27 cellular contexts compared by ENCODE assay signal in genomic region chr11:68978931-68979591, GRCh38. TPM values are rescaled to one million over a fixed set of nuclear protein-coding genes. Genes with fewer than 3 reads are reported as not detected.
DNase-seq lines count a peak whose midpoint lies in the region; ATAC-seq lines count a peak whose summit lies in the region.
"Had no signal": no experiment of that assay in that cellular context is flagged by ENCODE, and none has a peak within 500 bp of the region (broad histone marks: within the 10 kb centered on the region; RNA-seq: fewer than 3 reads in every experiment).

No MANE protein-coding gene starts in this region.

- H3K9me3 ChIP-seq in right cardiac atrium (ENCODE audit: control insufficient read depth, low read length): no peaks in the 10 kb centered on the region
- no peaks in the 10 kb centered on the region for H3K9me3 ChIP-seq in neuronal stem cell (replicated peaks in 1 of 2; ENCODE audit: control insufficient read depth in 2 of 2, insufficient read depth in 1 of 2, low read depth in 1 of 2, low read length in 2 of 2)
- H3K9me3 ChIP-seq: esophagus muscularis mucosa had no signal

- no peak overlapping the region for H3K4me3 Mint-ChIP-seq in stimulated activated naive B cell treated with anti-CD40 and anti-IgM and Interleukin-4, amounts not matched to agents 10 μg/mL and 1 μg/mL and 100 μg/mL, for 72 hours
- H3K4me3 Mint-ChIP-seq: activated T-cell treated with anti-CD3 and anti-CD28 coated beads, Interleukin-2, amount 50 U/mL, for 24 hours; CD4-positive, alpha-beta memory T cell had no signal

- no peak overlapping the region for H4K5ac ChIP-seq in mesendoderm (ENCODE audit: low read length)

- H3K4me3 ChIP-seq in right cardiac atrium (ENCODE audit: low read length): no peak overlapping the region
- H3K4me3 ChIP-seq in neuronal stem cell (ENCODE audit: low read length in 2 of 2): no peak overlapping the region
- no peak overlapping the region for H3K4me3 ChIP-seq in mesendoderm (ENCODE audit: low read length)
- H3K4me3 ChIP-seq: esophagus muscularis mucosa, GM12878, left lung had no signal

- H2AK5ac ChIP-seq in neuronal stem cell (ENCODE audit: low read depth, low read length): peak overlapping the region; percentile 51
- no peak overlapping the region for H2AK5ac ChIP-seq in mesendoderm (ENCODE audit: low read length)

- WGBS in right cardiac atrium: 51% methylated on average over 15 of the region's 15 CpGs
- no CpG with 5 or more reads among the region's 15 CpGs for WGBS in neuronal stem cell (ENCODE audit: extremely low coverage in 2 of 2, insufficient read length in 2 of 2, insufficient replicate concordance in 1 of 2), 2 donors
- WGBS in mesendoderm (ENCODE audit: extremely low coverage, insufficient coverage, low lambda C conversion rate): no CpG with 5 or more reads among the region's 15 CpGs

- H3K27me3 ChIP-seq in right cardiac atrium (ENCODE audit: control insufficient read depth, insufficient read depth) (no peaks in the 10 kb centered on the region), neuronal stem cell (ENCODE audit: control insufficient read depth in 3 of 3, insufficient read depth in 3 of 3, low read depth in 1 of 3, low read length in 3 of 3) (peaks cover 0 to 22% (median 0%) of the 10 kb centered on the region in 3 experiments), mesendoderm (ENCODE audit: insufficient read depth, low read length, poor library complexity) (no peaks in the 10 kb centered on the region)
- H3K27me3 ChIP-seq: esophagus muscularis mucosa had no signal

- no peak overlapping the region for H2BK15ac ChIP-seq in neuronal stem cell (ENCODE audit: low read length)
- H2BK15ac ChIP-seq in mesendoderm (replicated peaks; ENCODE audit: low read depth): no peak overlapping the region

- intact Hi-C loops in cardiac septum (cut with DNase I): no loop called here
- intact Hi-C loops in right cardiac atrium (cut with DNase I): no loop called here

- no peaks in the 10 kb centered on the region for H3K79me2 ChIP-seq in mesendoderm (ENCODE audit: control insufficient read depth, insufficient read depth, low read length)

- H3K4me2 ChIP-seq in neuronal stem cell (ENCODE audit: insufficient read depth, low read length, poor library complexity, severe bottlenecking): no peak overlapping the region
- no peak overlapping the region for H3K4me2 ChIP-seq in mesendoderm (ENCODE audit: low read length)

- H3K56ac ChIP-seq in mesendoderm (ENCODE audit: low read length): no peak overlapping the region

- no peak overlapping the region for H3K14ac ChIP-seq in neuronal stem cell (ENCODE audit: low read length)

- H2AFZ ChIP-seq in neuronal stem cell (ENCODE audit: low read length): peak overlapping the region; percentile 75

- H3K79me1 ChIP-seq in neuronal stem cell (ENCODE audit: low read depth, low read length) (no peaks in the 10 kb centered on the region), mesendoderm (ENCODE audit: low read length) (no peaks in the 10 kb centered on the region)

- DNase-seq in cardiac septum (ENCODE audit: low spot score) (peak; percentile 72), right cardiac atrium (no peak), neuronal stem cell (ENCODE audit: low spot score) (no peak), mesendoderm (no peak), DMS153 (lab: John Stamatoyannopoulos, UW) (no peak)
- DNase-seq in stimulated activated naive B cell treated with anti-CD40 and anti-IgM and Interleukin-4, amounts not matched to agents 10 μg/mL and 1 μg/mL and 100 μg/mL, for 72 hours: no peak
- DNase-seq: activated CD4-positive, alpha-beta T cell treated with anti-CD3 and anti-CD28 coated beads, Interleukin-2, amount 50 U/mL, for 4 hours; activated T-cell treated with anti-CD3 and anti-CD28 coated beads, Interleukin-2, amount 50 U/mL, for 24 hours; CD4-positive, alpha-beta memory T cell; DMS79; effector memory CD4-positive, alpha-beta T cell; GOT3; KG1; MV-4-11; NCI-H1694; NCI-H226; T-helper 2 cell had no signal

- H2BK120ac ChIP-seq in neuronal stem cell (ENCODE audit: low read depth, low read length) (no peak overlapping the region), mesendoderm (ENCODE audit: low read depth, low read length) (no peak overlapping the region)

- H3K27me3 Mint-ChIP-seq in stimulated activated naive B cell treated with anti-CD40 and anti-IgM and Interleukin-4, amounts not matched to agents 10 μg/mL and 1 μg/mL and 100 μg/mL, for 72 hours: peaks cover 34 to 55% of the 10 kb centered on the region in 2 donors

- H3K23ac ChIP-seq in neuronal stem cell (ENCODE audit: low read depth, low read length, poor library complexity): peak overlapping the region; percentile 49
- no peak overlapping the region for H3K23ac ChIP-seq in mesendoderm (ENCODE audit: low read length)

- no peak for ATAC-seq in right cardiac atrium
- peak; percentile 22 for ATAC-seq in esophagus mucosa
- no peak for ATAC-seq in stimulated activated naive B cell treated with anti-CD40 and anti-IgM and Interleukin-4, amounts not matched to agents 10 μg/mL and 1 μg/mL and 100 μg/mL, for 72 hours (replicated peaks)
- no peak for ATAC-seq in GM19351 (IDR thresholded peaks at IDR 0.05; ENCODE audit: unreplicated experiment)
- ATAC-seq: activated naive CD4-positive, alpha-beta T cell treated with anti-CD3 and anti-CD28 coated beads, Interleukin-2, amount 50 U/mL, for 72 hours; GM12878; left lung had no signal

- H3K18ac ChIP-seq in neuronal stem cell (ENCODE audit: low read length) (peak overlapping the region; percentile 42), mesendoderm (ENCODE audit: low read length) (no peak overlapping the region)

- no peak overlapping the region for H3K27ac Mint-ChIP-seq in stimulated activated naive B cell treated with anti-CD40 and anti-IgM and Interleukin-4, amounts not matched to agents 10 μg/mL and 1 μg/mL and 100 μg/mL, for 72 hours
- H3K27ac Mint-ChIP-seq: activated T-cell treated with anti-CD3 and anti-CD28 coated beads, Interleukin-2, amount 50 U/mL, for 24 hours; CD4-positive, alpha-beta memory T cell had no signal

- no peak overlapping the region for H2BK12ac ChIP-seq in neuronal stem cell (ENCODE audit: low read length)

- H2BK5ac ChIP-seq in neuronal stem cell (ENCODE audit: low read length) (no peak overlapping the region), mesendoderm (ENCODE audit: low read length) (no peak overlapping the region)

- H3K4ac ChIP-seq in neuronal stem cell (ENCODE audit: low read length) (no peak overlapping the region), mesendoderm (ENCODE audit: low read depth, low read length) (no peak overlapping the region)

- no peak overlapping the region for H3K9ac ChIP-seq in neuronal stem cell (ENCODE audit: low read depth, low read length, poor library complexity)
- H3K9ac ChIP-seq in mesendoderm (ENCODE audit: low read length): no peak overlapping the region

- H4K8ac ChIP-seq in neuronal stem cell (ENCODE audit: low read depth, low read length): no peak overlapping the region
- no peak overlapping the region for H4K8ac ChIP-seq in mesendoderm (ENCODE audit: low read depth, low read length)

- H3K9me3 Mint-ChIP-seq in stimulated activated naive B cell treated with anti-CD40 and anti-IgM and Interleukin-4, amounts not matched to agents 10 μg/mL and 1 μg/mL and 100 μg/mL, for 72 hours: peaks cover 15 to 19% of the 10 kb centered on the region in 2 donors

- H3K36me3 ChIP-seq in neuronal stem cell (replicated peaks in 1 of 2; ENCODE audit: control insufficient read depth in 2 of 2, insufficient read depth in 2 of 2, low read length in 2 of 2) (no peaks in the 10 kb centered on the region), mesendoderm (ENCODE audit: control insufficient read depth, insufficient read depth, low read length) (no peaks in the 10 kb centered on the region)
- H3K36me3 ChIP-seq: esophagus muscularis mucosa, left lung had no signal

- H3K4me1 Mint-ChIP-seq in stimulated activated naive B cell treated with anti-CD40 and anti-IgM and Interleukin-4, amounts not matched to agents 10 μg/mL and 1 μg/mL and 100 μg/mL, for 72 hours: peaks cover 3 to 5% of the 10 kb centered on the region in 2 donors

- no peaks in the 10 kb centered on the region for H3K4me1 ChIP-seq in right cardiac atrium (ENCODE audit: control insufficient read depth, insufficient read depth, low read length)
- H3K4me1 ChIP-seq in neuronal stem cell (ENCODE audit: control insufficient read depth in 2 of 2, insufficient read depth in 1 of 2, low read depth in 1 of 2, low read length in 2 of 2): no peaks in the 10 kb centered on the region
- H3K4me1 ChIP-seq in mesendoderm (ENCODE audit: control insufficient read depth, low read depth, low read length): no peaks in the 10 kb centered on the region
- H3K4me1 ChIP-seq: left lung had no signal

- H4K91ac ChIP-seq in neuronal stem cell (ENCODE audit: low read depth, low read length, poor library complexity): no peak overlapping the region

- H3K36me3 Mint-ChIP-seq in stimulated activated naive B cell treated with anti-CD40 and anti-IgM and Interleukin-4, amounts not matched to agents 10 μg/mL and 1 μg/mL and 100 μg/mL, for 72 hours: peaks cover 3 to 9% of the 10 kb centered on the region in 2 donors
- H3K36me3 Mint-ChIP-seq: activated naive CD4-positive, alpha-beta T cell treated with anti-CD3 and anti-CD28 coated beads, Interleukin-2, amount 50 U/mL, for 72 hours had no signal

- H3K27ac ChIP-seq in right cardiac atrium (ENCODE audit: low read length) (no peak overlapping the region), neuronal stem cell (replicated peaks; ENCODE audit: low read length) (no peak overlapping the region), mesendoderm (ENCODE audit: low read depth, low read length) (no peak overlapping the region)
- H3K27ac ChIP-seq: esophagus muscularis mucosa, left lung had no signal

RNA-seq across cellular contexts. Expression of gene MRGPRD, which starts 1.7 kb away (rescaled TPM):
- total RNA-seq in cardiac septum (not detected), right cardiac atrium (not detected), esophagus mucosa (not detected)
- polyA plus RNA-seq in right cardiac atrium: not detected
- polyA plus RNA-seq in neuronal stem cell (2013, experiment 1 of 2): 0.04 TPM
- not detected for polyA plus RNA-seq in neuronal stem cell (2013, experiment 2 of 2)
- not detected for polyA plus RNA-seq in mesendoderm (2013, experiment 1 of 2)
- not detected for polyA plus RNA-seq in mesendoderm (2013, experiment 2 of 2)
- total RNA-seq: activated naive CD4-positive, alpha-beta T cell treated with anti-CD3 and anti-CD28 coated beads, Interleukin-2, amount 50 U/mL, for 72 hours; CD4-positive, alpha-beta memory T cell; cerebellum; GM12878; left lung; renal cortical epithelial cell; temporal lobe had no signal
- polyA plus RNA-seq: AG04450, GM12878 had no signal

RNA-seq across cellular contexts. Expression of gene MRGPRF, which starts 34.0 kb away (rescaled TPM):
- total RNA-seq in cardiac septum (2.3 TPM), right cardiac atrium (10 to 100 TPM in 2 of 4 donors, 1 to 10 TPM in 2; 4.6 to 16.2 (median 9.3) TPM), esophagus mucosa (1.7 TPM)
- polyA plus RNA-seq in right cardiac atrium: 9.4 TPM
- polyA plus RNA-seq in neuronal stem cell (2013, experiment 1 of 2): 2.2 TPM
- 2.0 TPM for polyA plus RNA-seq in neuronal stem cell (2013, experiment 2 of 2)
- 9.4 TPM for polyA plus RNA-seq in mesendoderm (2013, experiment 1 of 2)
- polyA plus RNA-seq in mesendoderm (2013, experiment 2 of 2): 10.2 TPM
- total RNA-seq: activated naive CD4-positive, alpha-beta T cell treated with anti-CD3 and anti-CD28 coated beads, Interleukin-2, amount 50 U/mL, for 72 hours; CD4-positive, alpha-beta memory T cell; GM12878 had no signal
- polyA plus RNA-seq: CD4-positive, alpha-beta memory T cell; GM12878 had no signal
